ENCODE assay signal across 21 cellular contexts in genomic region chr12:4178424-4179184, GRCh38.
DNase-seq lines count a peak whose midpoint lies in the region; ATAC-seq, FAIRE-seq and TF ChIP-seq lines count a peak whose summit lies in the region.
"Had no signal": no experiment of that assay in that cellular context is flagged by ENCODE, and none has a peak within 500 bp of the region (broad histone marks: within the 10 kb centered on the region; RNA-seq: fewer than 3 reads in every experiment).

No MANE protein-coding gene starts in this region.

- peaks cover 4% of the 10 kb centered on the region for H3K36me3 Mint-ChIP-seq in activated CD4-positive, alpha-beta T cell treated with anti-CD3 and anti-CD28 coated beads, Interleukin-2, amount 10 ng/mL, durations not matched to agents 24 days and 14 days (ENCODE audit: low read depth)
- H3K36me3 Mint-ChIP-seq in T-helper 2 cell treated with Interferon-gamma antibody and Interleukin-4, amounts not matched to agents 5 μg/mL and 100 μg/mL, for 36 hours (ENCODE audit: low read depth) = peaks cover 12% of the 10 kb centered on the region

- FAIRE-seq in H1 (lab: Jason Lieb, UNC) (no peak), D721Med (lab: Jason Lieb, UNC) (no peak)

- H3K4me3 ChIP-seq in H1 (ENCODE audit: extremely low read depth in 1 of 4, insufficient read depth in 2 of 4, low read depth in 3 of 4, low read length in 4 of 4) = no peak overlapping the region
- H3K4me3 ChIP-seq: BLaER1, gastroesophageal sphincter, SJCRH30, vagina had no signal

- no peak overlapping the region for H4K8ac ChIP-seq in H1 (ENCODE audit: extremely low read depth, insufficient read depth, low read length)

- H3K4me1 Mint-ChIP-seq in activated CD4-positive, alpha-beta T cell treated with anti-CD3 and anti-CD28 coated beads, Interleukin-2, amount 10 ng/mL, durations not matched to agents 24 days and 14 days = peaks cover 21% of the 10 kb centered on the region
- peaks cover 23% of the 10 kb centered on the region for H3K4me1 Mint-ChIP-seq in T-helper 2 cell treated with Interferon-gamma antibody and Interleukin-4, amounts not matched to agents 5 μg/mL and 100 μg/mL, for 36 hours (ENCODE audit: low read depth)
- H3K4me1 Mint-ChIP-seq: nephron progenitor cell had no signal

- ATAC-seq in GM21619 (IDR thresholded peaks at IDR 0.05; ENCODE audit: unreplicated experiment) = no peak
- ATAC-seq: gastroesophageal sphincter, PC-3 had no signal

- H2AK5ac ChIP-seq in H1 (ENCODE audit: low read depth, low read length) = no peak overlapping the region

- no peak for TF ChIP-seq POLR2A in H1 (IDR thresholded peaks at IDR 0.05; ENCODE audit: control extremely low read depth in 1 of 2, low read depth in 2 of 2, low read length in 2 of 2)

- TF ChIP-seq RAD21 in H1 (IDR thresholded peaks at IDR 0.05 in 1 of 2, conservative IDR thresholded peaks at IDR 0.05 in 1 of 2; ENCODE audit: low read depth in 2 of 2, low read length in 2 of 2) = no peak

- H3K4me1 ChIP-seq in H1 (replicated peaks in 1 of 4; ENCODE audit: control insufficient read depth in 3 of 4, insufficient read depth in 4 of 4, low read length in 3 of 4) = no peaks in the 10 kb centered on the region
- H3K4me1 ChIP-seq: BLaER1, gastroesophageal sphincter, SJCRH30, vagina had no signal

- WGBS in H1 (ENCODE audit: extremely low coverage in 1 of 2, insufficient coverage in 1 of 2, insufficient read length in 1 of 2, insufficient replicate concordance in 2 of 2, low coverage in 1 of 2, low lambda C conversion rate in 2 of 2, missing lambda C conversion rate in 1 of 2), 2 experiments = 86% methylated on average over 4 of the region's 4 CpGs; no CpG with 5 or more reads in 1 of the 2 experiments

- no peak overlapping the region for H4K5ac ChIP-seq in H1 (ENCODE audit: insufficient read length, low read depth, low read length)

- peak; percentile 67 for DNase-seq in activated CD4-positive, alpha-beta T cell treated with anti-CD3 and anti-CD28 coated beads, Interleukin-2, amount 10 ng/mL, durations not matched to agents 24 days and 14 days
- no peak for DNase-seq in activated CD4-positive, alpha-beta T cell treated with anti-CD3 and anti-CD28 coated beads for 1 hour
- peak; percentile 13 for DNase-seq in ELR (ENCODE audit: low read depth)
- DNase-seq in T-helper 2 cell treated with Interferon-gamma antibody and Interleukin-4, amounts not matched to agents 5 μg/mL and 100 μg/mL, for 36 hours (ENCODE audit: low spot score) = peak; percentile 49
- peak in 1 of 2 experiments; percentile 3 for DNase-seq in H1 (ENCODE audit: low read depth in 1 of 2, low spot score in 2 of 2)
- DNase-seq in D721Med (ENCODE audit: insufficient read length, low spot score) = no peak
- no peak for DNase-seq in kidney tubule cell (ENCODE audit: low spot score)
- DNase-seq: activated CD8-positive, alpha-beta memory T cell treated with anti-CD3 and anti-CD28 coated beads, Interleukin-2, amount 50 U/mL, for 4 hours; GDM1; NCI-H1436; NCI-H2171 treated with DMSO at 0.1 percent for 48 hours; NCI-H774; nephron progenitor cell; PC-3; posterior cingulate gyrus; SJCRH30; stimulated activated CD4-positive, alpha-beta T cell treated with anti-CD3 and anti-CD28 coated beads, Interleukin-4, amount 100 ng/mL, for 4 hours had no signal

- no peaks in the 10 kb centered on the region for H3K23me2 ChIP-seq in H1 (ENCODE audit: low read depth, low read length)

- no peak overlapping the region for H2BK5ac ChIP-seq in H1 (ENCODE audit: low read depth, low read length)

- POLR2A ChIA-PET in H1 (lab: Charles Lee; ENCODE audit: partially characterized antibody) = interaction anchor here (0.7 to 3.4 kb wide), 4 partner anchors 10 to 95 kb away, joined by 3 to 13 read pairs (median 4); partner anchors contain the start of gene CCND2

- no peak overlapping the region for H2AFZ ChIP-seq in H1 (ENCODE audit: low read length)

- H3K9me3 ChIP-seq in H1 (ENCODE audit: insufficient read depth in 2 of 2, low read depth in 1 of 2, low read length in 1 of 2) = no peaks in the 10 kb centered on the region
- H3K9me3 ChIP-seq: vagina had no signal

- no peak for TF ChIP-seq CTCF in H1 (IDR thresholded peaks at IDR 0.05; ENCODE audit: control extremely low read depth in 1 of 3, insufficient read depth in 1 of 3, low read depth in 1 of 3, low read length in 3 of 3)
- no peak for TF ChIP-seq CTCF in D721Med (IDR thresholded peaks at IDR 0.05; ENCODE audit: insufficient read depth, missing control alignments)

- H3K27ac Mint-ChIP-seq in activated CD4-positive, alpha-beta T cell treated with anti-CD3 and anti-CD28 coated beads, Interleukin-2, amount 10 ng/mL, durations not matched to agents 24 days and 14 days = peak overlapping the region; percentile 92
- H3K27ac Mint-ChIP-seq in T-helper 2 cell treated with Interferon-gamma antibody and Interleukin-4, amounts not matched to agents 5 μg/mL and 100 μg/mL, for 36 hours = peak overlapping the region; percentile 83
- H3K27ac Mint-ChIP-seq: nephron progenitor cell had no signal

- H3K4me2 ChIP-seq in H1 (ENCODE audit: insufficient read depth in 1 of 2, low read depth in 2 of 2, low read length in 2 of 2) = no peak overlapping the region
- H3K4me2 ChIP-seq: BLaER1 had no signal

- H3K36me3 ChIP-seq in H1 (ENCODE audit: control insufficient read depth in 2 of 4, insufficient read depth in 4 of 4, low read length in 3 of 4) = no peaks in the 10 kb centered on the region
- H3K36me3 ChIP-seq: BLaER1, gastroesophageal sphincter, SJCRH30, vagina had no signal

- no peak overlapping the region for H2BK20ac ChIP-seq in H1 (ENCODE audit: low read length)

- H3K27ac ChIP-seq in H1 (ENCODE audit: low read depth, low read length) = no peak overlapping the region
- H3K27ac ChIP-seq: BLaER1, gastroesophageal sphincter, SJCRH30, vagina had no signal

- H3K27me3 Mint-ChIP-seq in activated CD4-positive, alpha-beta T cell treated with anti-CD3 and anti-CD28 coated beads, Interleukin-2, amount 10 ng/mL, durations not matched to agents 24 days and 14 days = no peaks in the 10 kb centered on the region
- no peaks in the 10 kb centered on the region for H3K27me3 Mint-ChIP-seq in T-helper 2 cell treated with Interferon-gamma antibody and Interleukin-4, amounts not matched to agents 5 μg/mL and 100 μg/mL, for 36 hours (ENCODE audit: low read depth)

- H2BK12ac ChIP-seq in H1 (ENCODE audit: low read depth, low read length) = no peak overlapping the region

- no peaks in the 10 kb centered on the region for H4K20me1 ChIP-seq in H1 (replicated peaks in 1 of 2; ENCODE audit: control insufficient read depth in 1 of 2, insufficient read depth in 2 of 2, low read length in 2 of 2)
- H4K20me1 ChIP-seq: BLaER1 had no signal

- no peak overlapping the region for H3K56ac ChIP-seq in H1 (replicated peaks; ENCODE audit: insufficient read length, low read depth, low read length)

- H2BK120ac ChIP-seq in H1 (replicated peaks; ENCODE audit: low read depth, low read length) = peak overlapping the region; percentile 86

- H2BK15ac ChIP-seq in H1 (ENCODE audit: low read length) = no peak overlapping the region

- H3K9me3 Mint-ChIP-seq in activated CD4-positive, alpha-beta T cell treated with anti-CD3 and anti-CD28 coated beads, Interleukin-2, amount 10 ng/mL, durations not matched to agents 24 days and 14 days = peaks cover 17% of the 10 kb centered on the region
- H3K9me3 Mint-ChIP-seq in T-helper 2 cell treated with Interferon-gamma antibody and Interleukin-4, amounts not matched to agents 5 μg/mL and 100 μg/mL, for 36 hours = peaks cover 19% of the 10 kb centered on the region

- H3K14ac ChIP-seq in H1 (ENCODE audit: insufficient read length) = no peak overlapping the region

- intact Hi-C loops in activated CD4-positive, alpha-beta T cell treated with anti-CD3 and anti-CD28 coated beads, Interleukin-2, amount 10 ng/mL, durations not matched to agents 24 days and 14 days (cut with micrococcal nuclease) = loop anchor here (1.0 to 5.0 kb wide), 7 partner anchors 14 to 91 kb away; no protein-coding TSS in a partner anchor

- H3K79me2 ChIP-seq in H1 (ENCODE audit: control insufficient read depth in 1 of 2, insufficient read depth in 2 of 2, low read length in 2 of 2) = no peaks in the 10 kb centered on the region

- H3K18ac ChIP-seq in H1 (ENCODE audit: extremely low read depth, low read length) = no peak overlapping the region

- no peak overlapping the region for H3K9ac ChIP-seq in H1 (replicated peaks in 1 of 4; ENCODE audit: extremely low read depth in 1 of 4, low read depth in 3 of 4, low read length in 3 of 4)
- H3K9ac ChIP-seq: BLaER1 had no signal

- H3K23ac ChIP-seq in H1 (ENCODE audit: insufficient read length) = no peak overlapping the region

- CTCF ChIA-PET in H1 (lab: Charles Lee; ENCODE audit: partially characterized antibody) = interaction anchor here (1.2 kb wide), 2 partner anchors 9 to 71 kb away, joined by 3 to 7 read pairs; no protein-coding TSS in a partner anchor

- H4K91ac ChIP-seq in H1 (replicated peaks; ENCODE audit: insufficient read length, low read length) = peak overlapping the region; percentile 73

- H3K4ac ChIP-seq in H1 (replicated peaks; ENCODE audit: insufficient read length, low read depth, low read length) = no peak overlapping the region

- no peaks in the 10 kb centered on the region for H3K79me1 ChIP-seq in H1 (ENCODE audit: low read depth, low read length)

- H3K27me3 ChIP-seq in H1 (replicated peaks in 1 of 4; ENCODE audit: control insufficient read depth in 3 of 4, extremely low read depth in 1 of 4, insufficient read depth in 3 of 4, low read length in 3 of 4) = no peaks in the 10 kb centered on the region; a peak in 1 of 7 replicates
- H3K27me3 ChIP-seq: BLaER1, SJCRH30, vagina had no signal

- TF ChIP-seq EP300 in H1 (IDR thresholded peaks at IDR 0.05; ENCODE audit: borderline replicate concordance in 1 of 2, low read depth in 2 of 2, low read length in 2 of 2) = no peak

- peak overlapping the region; percentile 55 for H3K4me3 Mint-ChIP-seq in activated CD4-positive, alpha-beta T cell treated with anti-CD3 and anti-CD28 coated beads, Interleukin-2, amount 10 ng/mL, durations not matched to agents 24 days and 14 days
- H3K4me3 Mint-ChIP-seq in T-helper 2 cell treated with Interferon-gamma antibody and Interleukin-4, amounts not matched to agents 5 μg/mL and 100 μg/mL, for 36 hours = peak overlapping the region; percentile 64
- H3K4me3 Mint-ChIP-seq: nephron progenitor cell had no signal

TF ChIP-seq in H1, 55 proteins besides CTCF, POLR2A, EP300 and RAD21:
- TF ChIP-seq RNF2 (IDR thresholded peaks at IDR 0.05; ENCODE audit: borderline replicate concordance, low read depth, low read length, missing control alignments, poor library complexity, severe bottlenecking) = no peak
- TF ChIP-seq SRF (IDR thresholded peaks at IDR 0.05; ENCODE audit: low read depth, low read length) = no peak
- no peak for TF ChIP-seq CBX5 (IDR thresholded peaks at IDR 0.05; ENCODE audit: low read depth, low read length)
- TF ChIP-seq SP2 (IDR thresholded peaks at IDR 0.05; ENCODE audit: low read length) = no peak
- no peak for TF ChIP-seq HDAC2 (IDR thresholded peaks at IDR 0.05; ENCODE audit: borderline replicate concordance in 1 of 2, low read depth in 2 of 2, low read length in 2 of 2)
TF ChIP-seq in H1: peak in this region for 0.

Comparison
In these comparisons a context has a peak if more than half of its experiments do, and no peak if none do; other contexts are left out.
1. DNase-seq: peak in activated CD4-positive, alpha-beta T cell treated with anti-CD3 and anti-CD28 coated beads, Interleukin-2, amount 10 ng/mL, durations not matched to agents 24 days and 14 days (single experiment), ELR (single experiment) and T-helper 2 cell treated with Interferon-gamma antibody and Interleukin-4, amounts not matched to agents 5 μg/mL and 100 μg/mL, for 36 hours (single experiment); none in activated CD4-positive, alpha-beta T cell treated with anti-CD3 and anti-CD28 coated beads for 1 hour (single experiment), D721Med (single experiment) and kidney tubule cell (single experiment).